ENCODE assay signal across 24 cellular contexts in the genomic region with DNA sequence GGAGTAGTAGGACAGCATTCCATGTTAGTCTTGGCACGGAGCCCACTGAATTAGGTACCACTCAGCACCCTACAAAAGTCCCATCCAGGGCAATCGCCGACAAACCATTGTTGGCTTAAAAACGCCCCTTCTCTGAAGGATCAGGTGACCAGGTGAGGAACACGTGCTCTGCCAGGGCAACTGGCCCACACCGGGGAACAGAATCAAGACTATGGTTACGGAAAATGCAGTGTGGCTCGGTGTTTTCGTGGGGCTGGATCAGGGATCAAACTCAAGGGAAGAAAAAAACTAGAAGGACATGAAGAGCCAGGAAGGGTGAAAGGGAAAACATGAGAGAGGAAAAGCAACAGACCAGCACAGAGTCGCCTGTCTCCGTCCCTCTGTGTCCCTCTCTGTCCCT.
DNase-seq lines count a peak whose midpoint lies in the region; ATAC-seq, FAIRE-seq and TF ChIP-seq lines count a peak whose summit lies in the region.
"Had no signal": no experiment of that assay in that cellular context is flagged by ENCODE, and none has a peak within 500 bp of the region (broad histone marks: within the 10 kb centered on the region; RNA-seq: fewer than 3 reads in every experiment).

No MANE protein-coding gene starts in this region.

- H3K4me1 Mint-ChIP-seq in astrocyte (ENCODE audit: low read depth, unreplicated experiment), result peaks cover 8% of the 10 kb centered on the region

- ATAC-seq in upper lobe of right lung (no peak), right lobe of liver (no peak)
- ATAC-seq: A549, SK-N-SH treated with all-trans-retinoic acid at 6 μM for 48 hours had no signal

- no peak overlapping the region for H3K4me3 Mint-ChIP-seq in astrocyte (ENCODE audit: unreplicated experiment)
- H3K4me3 Mint-ChIP-seq: activated T-helper 1 cell treated with anti-CD3 and anti-CD28 coated beads, Interleukin-12 subunit alpha, Interleukin-12 subunit beta, Interleukin-2, Interleukin-4 antibody, amounts not matched to agents 30 ng/mL and 10 ng/mL and 1 ng/mL, durations not matched to agents 14 hours and 24 hours and 36 hours had no signal

- TF ChIP-seq EP300 in ovary (IDR thresholded peaks at IDR 0.05), result no peak

- H3K36me3 Mint-ChIP-seq in astrocyte (ENCODE audit: low read depth, unreplicated experiment), result no peaks in the 10 kb centered on the region

- peaks cover 2% of the 10 kb centered on the region for H3K9me3 Mint-ChIP-seq in astrocyte (ENCODE audit: unreplicated experiment)
- H3K9me3 Mint-ChIP-seq: activated T-helper 1 cell treated with anti-CD3 and anti-CD28 coated beads, Interleukin-12 subunit alpha, Interleukin-12 subunit beta, Interleukin-2, Interleukin-4 antibody, amounts not matched to agents 30 ng/mL and 10 ng/mL and 1 ng/mL, durations not matched to agents 14 hours and 24 hours and 36 hours had no signal

- TF ChIP-seq CTCF in astrocyte (IDR thresholded peaks at IDR 0.05; ENCODE audit: insufficient read depth, low read depth, low read length), result no peak
- TF ChIP-seq CTCF in ovary (IDR thresholded peaks at IDR 0.05), result no peak
- no peak for TF ChIP-seq CTCF in upper lobe of right lung (IDR thresholded peaks at IDR 0.05)
- no peak for TF ChIP-seq CTCF in right lobe of liver (IDR thresholded peaks at IDR 0.05)

- no peaks in the 10 kb centered on the region for H3K79me2 ChIP-seq in astrocyte (ENCODE audit: insufficient read depth, low read length)

- H3K36me3 ChIP-seq in astrocyte (ENCODE audit: insufficient read depth, low read length) (no peaks in the 10 kb centered on the region), ovary (no peaks in the 10 kb centered on the region), upper lobe of right lung (no peaks in the 10 kb centered on the region), small intestine (ENCODE audit: control insufficient read depth in 2 of 2, insufficient read depth in 2 of 2, low read length in 2 of 2) (no peaks in the 10 kb centered on the region), right lobe of liver (no peaks in the 10 kb centered on the region)
- H3K36me3 ChIP-seq: BE2C, thyroid gland had no signal

- H3K27me3 ChIP-seq in astrocyte (ENCODE audit: insufficient read depth, low read length) (no peaks in the 10 kb centered on the region), ovary (no peaks in the 10 kb centered on the region), upper lobe of right lung (no peaks in the 10 kb centered on the region), small intestine (ENCODE audit: control insufficient read depth in 2 of 2, insufficient read depth in 2 of 2, low read length in 2 of 2) (no peaks in the 10 kb centered on the region), right lobe of liver (no peaks in the 10 kb centered on the region)
- H3K27me3 ChIP-seq: BE2C, thyroid gland had no signal

- no peak overlapping the region for H3K4me2 ChIP-seq in astrocyte (ENCODE audit: low read length)
- H3K4me2 ChIP-seq: A549 had no signal

- H2AFZ ChIP-seq in astrocyte (ENCODE audit: low read depth, low read length), result no peak overlapping the region

- TF ChIP-seq POLR2A in ovary (IDR thresholded peaks at IDR 0.05) (no peak), right lobe of liver (IDR thresholded peaks at IDR 0.05) (no peak)

- intact Hi-C loops in ovary (cut with DNase I) (no loop called here), upper lobe of right lung (cut with DNase I) (no loop called here), right lobe of liver (cut with DNase I) (no loop called here)

- peak overlapping the region; percentile 67 for H3K27ac Mint-ChIP-seq in astrocyte (ENCODE audit: unreplicated experiment)
- H3K27ac Mint-ChIP-seq: activated T-helper 1 cell treated with anti-CD3 and anti-CD28 coated beads, Interleukin-12 subunit alpha, Interleukin-12 subunit beta, Interleukin-2, Interleukin-4 antibody, amounts not matched to agents 30 ng/mL and 10 ng/mL and 1 ng/mL, durations not matched to agents 14 hours and 24 hours and 36 hours had no signal

- no peak overlapping the region for H3K9ac ChIP-seq in astrocyte (ENCODE audit: low read length)

- H3K27ac ChIP-seq in astrocyte (ENCODE audit: low read depth, low read length), result no peak overlapping the region
- H3K27ac ChIP-seq in ovary, result peak overlapping the region in 1 of 2 donors; percentile 80
- H3K27ac ChIP-seq in upper lobe of right lung, result peak overlapping the region; percentile 55
- H3K27ac ChIP-seq in small intestine (ENCODE audit: low read depth in 1 of 2, low read length in 1 of 2), result no peak overlapping the region
- no peak overlapping the region for H3K27ac ChIP-seq in right lobe of liver
- H3K27ac ChIP-seq: A549, VCaP had no signal

- H4K20me1 ChIP-seq in astrocyte (ENCODE audit: insufficient read depth, low read length), result no peaks in the 10 kb centered on the region

- H3K27me3 Mint-ChIP-seq in astrocyte (ENCODE audit: low read depth, unreplicated experiment), result peaks cover 19% of the 10 kb centered on the region

- no peak for FAIRE-seq in astrocyte (lab: Jason Lieb, UNC)
- FAIRE-seq in small intestine (lab: Jason Lieb, UNC), result no peak
- FAIRE-seq: A549, GM12891, H54, keratinocyte had no signal

- 77 to 81% (median 79%) methylated on average over 11 of the region's 11 CpGs for WGBS in ovary, 3 donors
- 89 to 90% (median 89%) methylated on average over 11 of the region's 11 CpGs for WGBS in small intestine, 3 donors
- WGBS in right lobe of liver (ENCODE audit: insufficient coverage, low coverage, low lambda C conversion rate, missing lambda C conversion rate), result 83% methylated on average over 10 of the region's 11 CpGs

- H3K4me1 ChIP-seq in astrocyte (ENCODE audit: insufficient read depth, low read length) (no peaks in the 10 kb centered on the region), ovary (ENCODE audit: insufficient read depth) (peaks cover 3% of the 10 kb centered on the region), upper lobe of right lung (no peaks in the 10 kb centered on the region), small intestine (ENCODE audit: control insufficient read depth in 2 of 2, insufficient read depth in 1 of 2, low read depth in 1 of 2, low read length in 1 of 2) (no peaks in the 10 kb centered on the region), right lobe of liver (no peaks in the 10 kb centered on the region)
- H3K4me1 ChIP-seq: A549, BE2C had no signal

- DNase-seq in NCI-H748 (lab: John Stamatoyannopoulos, UW; ENCODE audit: unreplicated experiment) (peak; percentile 72), NCI-H748 treated with DMSO at 0.1 percent for 48 hours (lab: John Stamatoyannopoulos, UW) (no peak), astrocyte (ENCODE audit: low read depth) (no peak), ovary (peak in 3 of 5 donors; percentile 26 to 53 (median 32)), upper lobe of right lung (no peak), amygdala (lab: John Stamatoyannopoulos, UW) (no peak), small intestine (no peak), right lobe of liver (no peak)
- DNase-seq: activated CD4-positive, alpha-beta T cell treated with anti-CD3 and anti-CD28 coated beads, Interleukin-2, amount 50 U/mL, for 4 hours; activated naive CD4-positive, alpha-beta T cell treated with anti-CD3 and anti-CD28 coated beads, Interleukin-2, amount 50 U/mL, for 16 hours; aorta; BE2C; central memory CD4-positive, alpha-beta T cell; dermis blood vessel endothelial cell; stimulated activated CD4-positive, alpha-beta T cell treated with anti-CD3 and anti-CD28 coated beads, Interleukin-4, amount 100 ng/mL, for 4 hours; stimulated activated naive CD4-positive, alpha-beta T cell treated with Interleukin-2 at 50 U/mL for 16 hours; thyroid gland had no signal

- H3K4me3 ChIP-seq in astrocyte (ENCODE audit: insufficient read depth, low read depth, low read length) (no peak overlapping the region), ovary (no peak overlapping the region), upper lobe of right lung (no peak overlapping the region), small intestine (ENCODE audit: low read depth in 1 of 2, low read length in 2 of 2) (no peak overlapping the region), right lobe of liver (no peak overlapping the region)
- H3K4me3 ChIP-seq: A549, thyroid gland had no signal

- H3K9me3 ChIP-seq in astrocyte (ENCODE audit: insufficient read depth, low read depth, low read length) (no peaks in the 10 kb centered on the region), ovary (no peaks in the 10 kb centered on the region), upper lobe of right lung (no peaks in the 10 kb centered on the region), small intestine (ENCODE audit: control insufficient read depth, low read depth) (no peaks in the 10 kb centered on the region), right lobe of liver (no peaks in the 10 kb centered on the region)
- H3K9me3 ChIP-seq: BE2C, thyroid gland had no signal

Comparison
In these comparisons a context has a peak if more than half of its experiments do, and no peak if none do; other contexts are left out.
1. DNase-seq: peak in NCI-H748 (single experiment) and ovary (3 of 5); none in NCI-H748 treated with DMSO at 0.1 percent for 48 hours (single experiment), astrocyte (single experiment), upper lobe of right lung (single experiment), amygdala (0 of 56), small intestine (single experiment) and right lobe of liver (0 of 3).